Comparison of ENCODE assay signal across 1 cellular context in genomic region chr2:163717993-163718680, GRCh38.
TF ChIP-seq lines count a peak whose summit lies in the region.

No MANE protein-coding gene starts in this region.

TF ChIP-seq in GM23338, 12 proteins besides CTCF, POLR2A, EP300 and RAD21 (continued from another document):
- TF ChIP-seq ZNF462 (CRISPR knock-in tag; IDR thresholded peaks at IDR 0.05) (no peak), ZNF331 (CRISPR knock-in tag; IDR thresholded peaks at IDR 0.05; ENCODE audit: low read depth) (no peak)
